ENCODE assay signal across 25 cellular contexts in genomic region chr6:150279533-150279932, GRCh38.
DNase-seq lines count a peak whose midpoint lies in the region; ATAC-seq, FAIRE-seq and TF ChIP-seq lines count a peak whose summit lies in the region.
"Had no signal": no experiment of that assay in that cellular context is flagged by ENCODE, and none has a peak within 500 bp of the region (broad histone marks: within the 10 kb centered on the region; RNA-seq: fewer than 3 reads in every experiment).

No MANE protein-coding gene starts in this region.

- no peaks in the 10 kb centered on the region for H4K20me1 ChIP-seq in HepG2 (ENCODE audit: insufficient read depth, low read length)
- no peaks in the 10 kb centered on the region for H4K20me1 ChIP-seq in DOHH2 (ENCODE audit: control insufficient read depth, insufficient read depth, low read depth, low read length)
- H4K20me1 ChIP-seq in OCI-LY7 (ENCODE audit: insufficient read depth, low read length), result no peaks in the 10 kb centered on the region
- H4K20me1 ChIP-seq in K562 (replicated peaks; ENCODE audit: control insufficient read depth, insufficient read depth, low read length), result no peaks in the 10 kb centered on the region

- no peaks in the 10 kb centered on the region for H3K4me1 Mint-ChIP-seq in activated naive CD4-positive, alpha-beta T cell treated with anti-CD3 and anti-CD28 coated beads for 36 hours (ENCODE audit: low read depth)
- H3K4me1 Mint-ChIP-seq: B cell had no signal

- no peak overlapping the region for H3K4me3 Mint-ChIP-seq in activated naive CD4-positive, alpha-beta T cell treated with anti-CD3 and anti-CD28 coated beads for 36 hours
- H3K4me3 Mint-ChIP-seq: B cell; CD4-positive, alpha-beta T cell; CD8-positive, alpha-beta T cell had no signal

- CTCF ChIA-PET in HepG2 (lab: Yijun Ruan, JAX; ENCODE audit: low intra/inter-chr PET ratio, low total read pairs), result no interaction called here
- CTCF ChIA-PET in OCI-LY7 (lab: Charles Lee; ENCODE audit: unreplicated experiment), result no interaction called here
- CTCF ChIA-PET in K562 (lab: Yijun Ruan, JAX; ENCODE audit: low intra/inter-chr PET ratio), result no interaction called here
- CTCF ChIA-PET in activated naive CD4-positive, alpha-beta T cell treated with anti-CD3 and anti-CD28 coated beads for 36 hours (lab: Charles Lee), result no interaction called here

- POLR2A ChIA-PET in HepG2 (lab: Yijun Ruan, JAX), result no interaction called here
- POLR2A ChIA-PET in OCI-LY7 (lab: Charles Lee), result interaction anchor here (1.1 kb wide), 1 partner anchor 74 kb away, joined by 3 read pairs; no protein-coding TSS in a partner anchor
- POLR2A ChIA-PET in K562 (lab: Yijun Ruan, JAX), result no interaction called here

- H3K9me3 ChIP-seq in HepG2 (ENCODE audit: low read length) (no peaks in the 10 kb centered on the region), right lobe of liver (no peaks in the 10 kb centered on the region), DOHH2 (ENCODE audit: control insufficient read depth, insufficient read depth, low read length) (no peaks in the 10 kb centered on the region), OCI-LY7 (ENCODE audit: low read length) (no peaks in the 10 kb centered on the region), K562 (replicated peaks; ENCODE audit: control insufficient read depth, insufficient read depth, low read depth, low read length) (no peaks in the 10 kb centered on the region)
- H3K9me3 ChIP-seq: A549, Caco-2 had no signal

- H3K4me2 ChIP-seq in HepG2 (ENCODE audit: low read depth, low read length) (no peak overlapping the region), DOHH2 (ENCODE audit: low read length) (peak overlapping the region; percentile 12; the same call in 1 of the 2 replicates), OCI-LY7 (ENCODE audit: low read length) (peak overlapping the region; percentile 45), K562 (ENCODE audit: insufficient read depth, low read length) (no peak overlapping the region)
- H3K4me2 ChIP-seq: A549 had no signal

- H3K9me1 ChIP-seq in K562 (ENCODE audit: control insufficient read depth, insufficient read depth, low read length), result no peaks in the 10 kb centered on the region

- no peaks in the 10 kb centered on the region for H3K36me3 ChIP-seq in HepG2 (replicated peaks in 1 of 2; ENCODE audit: control insufficient read depth in 1 of 2, insufficient read depth in 2 of 2, low read length in 2 of 2)
- H3K36me3 ChIP-seq in right lobe of liver, result no peaks in the 10 kb centered on the region
- no peaks in the 10 kb centered on the region for H3K36me3 ChIP-seq in DOHH2 (ENCODE audit: control insufficient read depth, low read length)
- no peaks in the 10 kb centered on the region for H3K36me3 ChIP-seq in OCI-LY7 (ENCODE audit: insufficient read depth, low read length)
- no peaks in the 10 kb centered on the region for H3K36me3 ChIP-seq in K562 (ENCODE audit: control insufficient read depth, insufficient read depth, low read length)

- H3K27me3 Mint-ChIP-seq in activated naive CD4-positive, alpha-beta T cell treated with anti-CD3 and anti-CD28 coated beads for 36 hours (ENCODE audit: low read depth), result peaks cover 18% of the 10 kb centered on the region

- no peak for TF ChIP-seq POLR2A in HepG2 (IDR thresholded peaks at IDR 0.05; ENCODE audit: insufficient read depth in 1 of 2, low read depth in 2 of 2, low read length in 2 of 2)
- TF ChIP-seq POLR2A in right lobe of liver (IDR thresholded peaks at IDR 0.05), result no peak
- no peak for TF ChIP-seq POLR2A in K562 (conservative IDR thresholded peaks at IDR 0.05)

- no peak for TF ChIP-seq CTCF in HepG2 (CRISPR knock-in tag; IDR thresholded peaks at IDR 0.05)
- no peak for TF ChIP-seq CTCF in right lobe of liver (IDR thresholded peaks at IDR 0.05)
- no peak for TF ChIP-seq CTCF in DOHH2 (IDR thresholded peaks at IDR 0.05; ENCODE audit: low read depth, low read length, poor library complexity, severe bottlenecking)
- TF ChIP-seq CTCF in OCI-LY7 (conservative IDR thresholded peaks at IDR 0.05; ENCODE audit: low read length), result no peak
- no peak for TF ChIP-seq CTCF in K562 (IDR thresholded peaks at IDR 0.05 in 2 of 3, conservative IDR thresholded peaks at IDR 0.05 in 1 of 3; ENCODE audit: insufficient read depth in 2 of 3, low read depth in 1 of 3, low read length in 3 of 3)

- no peaks in the 10 kb centered on the region for H3K9me3 Mint-ChIP-seq in activated naive CD4-positive, alpha-beta T cell treated with anti-CD3 and anti-CD28 coated beads for 36 hours
- H3K9me3 Mint-ChIP-seq: CD4-positive, alpha-beta T cell had no signal

- H3F3A ChIP-seq in DOHH2 (ENCODE audit: control insufficient read depth, insufficient read depth), result no peaks in the 10 kb centered on the region

- H3K9ac ChIP-seq in HepG2 (ENCODE audit: insufficient read depth, low read depth, low read length) (no peak overlapping the region), K562 (ENCODE audit: insufficient read depth in 1 of 2, low read depth in 2 of 2, low read length in 2 of 2) (no peak overlapping the region)

- BruUV-seq in HepG2 (replicated peaks; lab: Mats Ljungman, UMichigan) (no TSS peak), OCI-LY7 (replicated peaks; lab: Mats Ljungman, UMichigan) (no TSS peak), K562 (replicated peaks; lab: Mats Ljungman, UMichigan) (no TSS peak)

- intact Hi-C loops in HepG2 (cut with micrococcal nuclease; ENCODE audit: unreplicated experiment), result no loop called here
- intact Hi-C loops in right lobe of liver (cut with DNase I), result no loop called here
- intact Hi-C loops in OCI-LY7 (cut with micrococcal nuclease; ENCODE audit: unreplicated experiment), result no loop called here
- intact Hi-C loops in K562 (cut with micrococcal nuclease), result loop anchor here (10.0 kb wide), 1 partner anchor 345 kb away; no protein-coding TSS in a partner anchor
- intact Hi-C loops in activated naive CD4-positive, alpha-beta T cell treated with anti-CD3 and anti-CD28 coated beads for 36 hours (cut with micrococcal nuclease), result no loop called here

- no peak overlapping the region for H3K4me3 ChIP-seq in HepG2 (replicated peaks in 1 of 3; ENCODE audit: insufficient read depth in 1 of 3, low read depth in 2 of 3, low read length in 3 of 3)
- no peak overlapping the region for H3K4me3 ChIP-seq in right lobe of liver
- H3K4me3 ChIP-seq in DOHH2 (ENCODE audit: low read length), result no peak overlapping the region
- no peak overlapping the region for H3K4me3 ChIP-seq in OCI-LY7 (ENCODE audit: low read depth, low read length, poor library complexity, severe bottlenecking)
- no peak overlapping the region for H3K4me3 ChIP-seq in K562
- H3K4me3 ChIP-seq: A549 had no signal

- TF ChIP-seq RAD21 in HepG2 (CRISPR knock-in tag; IDR thresholded peaks at IDR 0.05), result no peak
- TF ChIP-seq RAD21 in K562 (CRISPR knock-in tag; conservative IDR thresholded peaks at IDR 0.05 in 1 of 2, IDR thresholded peaks at IDR 0.05 in 1 of 2), result no peak

- no peaks in the 10 kb centered on the region for H3K79me2 ChIP-seq in HepG2 (ENCODE audit: insufficient read depth, low read length)
- no peaks in the 10 kb centered on the region for H3K79me2 ChIP-seq in DOHH2 (ENCODE audit: control insufficient read depth, low read length)
- no peaks in the 10 kb centered on the region for H3K79me2 ChIP-seq in OCI-LY7 (ENCODE audit: insufficient read depth, low read depth, low read length)
- H3K79me2 ChIP-seq in K562 (ENCODE audit: control insufficient read depth, insufficient read depth, low read length), result no peaks in the 10 kb centered on the region

- WGBS in HepG2 (ENCODE audit: low lambda C conversion rate), result 0% methylated on average over 1 of the region's 1 CpG
- WGBS in right lobe of liver (ENCODE audit: insufficient coverage, low coverage, low lambda C conversion rate, missing lambda C conversion rate), result 58% methylated on average over 1 of the region's 1 CpG
- 30% methylated on average over 1 of the region's 1 CpG for WGBS in K562 (ENCODE audit: insufficient coverage, low coverage, missing lambda C conversion rate)

- DNase-seq in HepG2 (ENCODE audit: low spot score), result no peak
- no peak for DNase-seq in right lobe of liver
- DNase-seq in OCI-LY7 (ENCODE audit: low spot score), result no peak
- DNase-seq in K562 (ENCODE audit: extremely low read depth in 1 of 4, low spot score in 3 of 4), result no peak
- DNase-seq in DMS 273 treated with DMSO at 0.1 percent for 48 hours (lab: John Stamatoyannopoulos, UW), result no peak
- DNase-seq in stimulated activated CD4-positive, alpha-beta T cell treated with anti-CD3 and anti-CD28 coated beads, Interleukin-4, amount 100 ng/mL, for 24 hours, result no peak
- no peak for DNase-seq in activated naive CD4-positive, alpha-beta T cell treated with anti-CD3 and anti-CD28 coated beads for 36 hours
- DNase-seq: AML-193; Caco-2; Calu3; CD4-positive, alpha-beta T cell; CD8-positive, alpha-beta T cell; DMS153; DMS53; DMS79; DND-41; GF-D8 had no signal

- peaks cover 0 to 27% of the 10 kb centered on the region in 2 experiments; a peak in 3 of 5 replicates for H3K27me3 ChIP-seq in HepG2 (ENCODE audit: control insufficient read depth in 1 of 2, insufficient read depth in 2 of 2, low read length in 2 of 2)
- no peaks in the 10 kb centered on the region for H3K27me3 ChIP-seq in right lobe of liver
- no peaks in the 10 kb centered on the region for H3K27me3 ChIP-seq in DOHH2 (ENCODE audit: control insufficient read depth, low read length)
- H3K27me3 ChIP-seq in K562 (ENCODE audit: control insufficient read depth in 2 of 2, insufficient read depth in 2 of 2, low read length in 2 of 2), result no peaks in the 10 kb centered on the region

- H3K27ac Mint-ChIP-seq in activated naive CD4-positive, alpha-beta T cell treated with anti-CD3 and anti-CD28 coated beads for 36 hours, result no peak overlapping the region
- H3K27ac Mint-ChIP-seq: B cell; CD4-positive, alpha-beta T cell; CD8-positive, alpha-beta T cell had no signal

- in situ Hi-C loops in HepG2 (cut with HindIII; ENCODE audit: extremely low pct_ligation_motif_present, low pct_unique_long_range_greater_than_20kb), result no loop called here
- in situ Hi-C loops in K562 (cut with MboI), result no loop called here

- H3K36me3 Mint-ChIP-seq in activated naive CD4-positive, alpha-beta T cell treated with anti-CD3 and anti-CD28 coated beads for 36 hours (ENCODE audit: low read depth), result no peaks in the 10 kb centered on the region
- H3K36me3 Mint-ChIP-seq: CD8-positive, alpha-beta T cell had no signal

- no peaks in the 10 kb centered on the region for H3K4me1 ChIP-seq in HepG2 (ENCODE audit: insufficient read depth, low read length)
- H3K4me1 ChIP-seq in right lobe of liver, result no peaks in the 10 kb centered on the region
- peaks cover 27% of the 10 kb centered on the region for H3K4me1 ChIP-seq in DOHH2 (ENCODE audit: control insufficient read depth, low read length)
- peaks cover 38% of the 10 kb centered on the region for H3K4me1 ChIP-seq in OCI-LY7 (ENCODE audit: insufficient read depth, low read length, poor library complexity, severe bottlenecking)
- H3K4me1 ChIP-seq in K562 (replicated peaks in 1 of 2; ENCODE audit: control insufficient read depth in 2 of 2, insufficient read depth in 2 of 2, low read length in 2 of 2), result peaks cover 38 to 45% of the 10 kb centered on the region in 2 experiments
- H3K4me1 ChIP-seq: A549, Caco-2 had no signal

- FAIRE-seq in HepG2 (lab: Jason Lieb, UNC) (no peak), K562 (lab: Jason Lieb, UNC) (no peak)
- FAIRE-seq: A549, D721Med, G401.6, GM12891 had no signal

- no peak overlapping the region for H2AFZ ChIP-seq in HepG2 (ENCODE audit: low read length)
- H2AFZ ChIP-seq in OCI-LY7 (ENCODE audit: low read length), result no peak overlapping the region
- H2AFZ ChIP-seq in K562 (ENCODE audit: low read depth, low read length), result peak overlapping the region; percentile 17; the same call in 1 of the 2 replicates

- no peaks in the 10 kb centered on the region for H3K9me2 ChIP-seq in DOHH2 (replicated peaks; ENCODE audit: control insufficient read depth, low read length)
- H3K9me2 ChIP-seq in OCI-LY7 (ENCODE audit: insufficient read depth, low read length), result no peaks in the 10 kb centered on the region

- no peak for ATAC-seq in HepG2
- no peak for ATAC-seq in right lobe of liver
- ATAC-seq in K562, result no peak
- ATAC-seq: A549; CD8-positive, alpha-beta T cell had no signal

- no peak for TF ChIP-seq EP300 in HepG2 (IDR thresholded peaks at IDR 0.05; ENCODE audit: low read depth in 2 of 2, low read length in 2 of 2)
- TF ChIP-seq EP300 in HepG2 (CRISPR knock-in tag; IDR thresholded peaks at IDR 0.05; ENCODE audit: borderline replicate concordance), result no peak
- no peak for TF ChIP-seq EP300 in K562 (IDR thresholded peaks at IDR 0.05; ENCODE audit: low read length)

- H3K27ac ChIP-seq in HepG2 (ENCODE audit: extremely low read length, insufficient read depth, low read length), result no peak overlapping the region
- H3K27ac ChIP-seq in right lobe of liver, result no peak overlapping the region
- H3K27ac ChIP-seq in DOHH2 (ENCODE audit: low read depth, low read length), result no peak overlapping the region
- H3K27ac ChIP-seq in OCI-LY7 (ENCODE audit: low read depth, low read length, poor library complexity, severe bottlenecking), result no peak overlapping the region
- H3K27ac ChIP-seq in K562 (ENCODE audit: extremely low read depth, low read depth, low read length), result no peak overlapping the region
- H3K27ac ChIP-seq: 22Rv1, A549, C4-2B had no signal

Comparison
In these comparisons a context has a peak if more than half of its experiments do, and no peak if none do; other contexts are left out.
1. H3K4me2 ChIP-seq: peak in DOHH2 (single experiment) and OCI-LY7 (single experiment); none in HepG2 (single experiment) and K562 (single experiment).
2. Of the 241 proteins assayed by ChIP-seq in both HepG2 and K562: peak only in HepG2: none; only in K562: CEBPB, CEBPG, ZNF589 and ZNF766; in both: none; in neither: 235; mixed calls (peak in some experiments, not most) for 2.